Comparison of ENCODE assay signal across 13 cellular contexts in the genomic region with DNA sequence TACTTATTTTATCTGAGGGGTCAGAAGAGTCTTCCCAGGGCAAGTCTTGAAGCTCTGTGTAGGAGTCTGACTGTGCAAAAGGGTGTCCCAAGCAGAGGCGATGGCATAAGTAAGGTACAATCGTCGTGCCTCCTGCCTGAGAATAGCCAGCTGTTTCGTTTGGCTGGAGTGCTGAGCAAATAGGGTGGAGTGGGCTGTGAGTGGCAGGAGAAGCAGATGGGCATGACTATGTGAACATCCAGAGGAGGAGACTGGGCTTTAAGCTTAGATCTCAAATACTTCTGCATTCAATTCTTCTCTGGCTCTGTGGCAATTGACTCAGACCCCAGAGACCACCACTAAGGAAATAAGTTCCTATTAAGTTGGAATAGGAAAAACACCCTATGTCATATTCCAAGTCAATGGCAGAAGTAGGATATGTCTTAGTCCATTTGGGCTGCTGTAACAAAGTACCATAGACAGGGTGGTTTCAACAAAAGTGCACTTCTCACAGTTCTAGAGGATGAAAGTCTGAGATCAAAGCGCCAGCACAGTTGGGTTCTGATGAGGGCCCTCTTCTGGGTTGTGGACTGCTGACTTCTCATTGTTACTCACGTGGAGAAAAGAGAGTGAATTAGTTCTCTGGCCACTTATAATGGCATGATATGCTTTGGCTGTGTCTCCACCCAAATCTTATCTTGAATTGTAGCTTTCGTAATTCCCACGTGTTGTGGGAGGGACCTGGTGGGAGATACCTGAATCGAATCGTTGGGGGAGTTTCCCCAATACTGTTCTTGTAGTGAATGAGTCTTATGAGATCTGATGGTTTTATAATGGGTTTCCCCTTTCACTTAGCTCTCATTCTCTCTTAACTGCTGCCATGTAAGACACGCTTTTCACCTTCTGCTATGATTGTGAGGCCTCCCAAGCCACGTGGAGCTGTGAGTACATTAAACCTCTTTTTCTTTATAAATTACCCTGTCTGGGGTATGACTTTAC.
A peak's percentile ranks its signal among the peaks of the same experiment; 100 is the strongest.
DNase-seq lines count a peak whose midpoint lies in the region; ATAC-seq, FAIRE-seq and TF ChIP-seq lines count a peak whose summit lies in the region.
"Had no signal": no experiment of that assay in that cellular context is flagged by ENCODE, and none has a peak within 500 bp of the region (broad histone marks: within the 10 kb centered on the region; RNA-seq: fewer than 3 reads in every experiment).

No MANE protein-coding gene starts in this region.

- H3K27me3 Mint-ChIP-seq in IgD-negative memory B cell: peaks cover 2% of the 10 kb centered on the region

- H3K4me3 ChIP-seq in coronary artery (no peak overlapping the region), small intestine (ENCODE audit: low read depth in 1 of 2, low read length in 2 of 2) (no peak overlapping the region)
- H3K4me3 ChIP-seq: breast epithelium, smooth muscle cell had no signal

- peaks cover 0 to 3% of the 10 kb centered on the region in 2 donors for H3K27me3 ChIP-seq in small intestine (ENCODE audit: control insufficient read depth in 2 of 2, insufficient read depth in 2 of 2, low read length in 2 of 2)
- H3K27me3 ChIP-seq: breast epithelium had no signal

- H3K36me3 ChIP-seq in small intestine (ENCODE audit: control insufficient read depth in 2 of 2, insufficient read depth in 2 of 2, low read length in 2 of 2): no peaks in the 10 kb centered on the region
- H3K36me3 ChIP-seq: breast epithelium had no signal

- peak overlapping the region in 3 of 4 donors; percentile 1 to 42 (median 40) for H3K4me3 Mint-ChIP-seq in IgD-negative memory B cell
- H3K4me3 Mint-ChIP-seq: natural killer cell treated with Interleukin-12 subunit alpha and Interleukin-12 subunit beta and Interleukin-15 and Interleukin-18, amount 100 ng/mL, for 72 hours had no signal

- FAIRE-seq in GM12891 (lab: Jason Lieb, UNC) (peak; percentile 56), small intestine (lab: Jason Lieb, UNC) (no peak)

- no peak overlapping the region for H3K27ac ChIP-seq in coronary artery
- no peak overlapping the region for H3K27ac ChIP-seq in small intestine (ENCODE audit: low read depth in 1 of 2, low read length in 1 of 2)
- H3K27ac ChIP-seq: breast epithelium had no signal

- peak overlapping the region in 2 of 3 donors; percentile 25 to 65 for H3K27ac Mint-ChIP-seq in IgD-negative memory B cell
- H3K27ac Mint-ChIP-seq: natural killer cell treated with Interleukin-12 subunit alpha and Interleukin-12 subunit beta and Interleukin-15 and Interleukin-18, amount 100 ng/mL, for 72 hours had no signal

- peaks cover 45 to 51% (median 50%) of the 10 kb centered on the region in 3 donors for H3K4me1 Mint-ChIP-seq in IgD-negative memory B cell

- no peaks in the 10 kb centered on the region for H3K4me1 ChIP-seq in small intestine (ENCODE audit: control insufficient read depth in 2 of 2, insufficient read depth in 1 of 2, low read depth in 1 of 2, low read length in 1 of 2)
- H3K4me1 ChIP-seq: breast epithelium had no signal

- no peak for TF ChIP-seq CTCF in coronary artery (IDR thresholded peaks at IDR 0.05)

- peak; percentile 34 for ATAC-seq in GM19351 (IDR thresholded peaks at IDR 0.05; ENCODE audit: unreplicated experiment)
- ATAC-seq: esophagus mucosa; natural killer cell treated with Interleukin-12 subunit alpha and Interleukin-12 subunit beta and Interleukin-15 and Interleukin-18, amount 100 ng/mL, for 72 hours had no signal

- H3K9me3 ChIP-seq in small intestine (ENCODE audit: control insufficient read depth, low read depth): no peaks in the 10 kb centered on the region
- H3K9me3 ChIP-seq: breast epithelium had no signal

- H3K36me3 Mint-ChIP-seq in IgD-negative memory B cell: no peaks in the 10 kb centered on the region
- H3K36me3 Mint-ChIP-seq: natural killer cell treated with Interleukin-12 subunit alpha and Interleukin-12 subunit beta and Interleukin-15 and Interleukin-18, amount 100 ng/mL, for 72 hours had no signal

- no peak for TF ChIP-seq POLR2A in GM12891 (IDR thresholded peaks at IDR 0.05; ENCODE audit: low read depth, low read length)

- H3K9me3 Mint-ChIP-seq in IgD-negative memory B cell: no peaks in the 10 kb centered on the region
- H3K9me3 Mint-ChIP-seq: natural killer cell treated with Interleukin-12 subunit alpha and Interleukin-12 subunit beta and Interleukin-15 and Interleukin-18, amount 100 ng/mL, for 72 hours had no signal

- DNase-seq in GM12891 (ENCODE audit: insufficient read length, low spot score) (no peak), coronary artery (ENCODE audit: low spot score) (peak; percentile 12), small intestine (no peak), activated gamma-delta T cell treated with Interleukin-2 at 50 U/mL for 16 hours (no peak), midbrain (lab: John Stamatoyannopoulos, UW) (no peak)
- DNase-seq: IMR-90, NCI-H526 treated with DMSO at 0.1 percent for 48 hours had no signal

- 45 to 63% (median 50%) methylated on average over 12 of the region's 12 CpGs for WGBS in small intestine, 3 donors

TF ChIP-seq in GM12891, 5 proteins besides CTCF, POLR2A, EP300 and RAD21:
- TF ChIP-seq POU2F2 (IDR thresholded peaks at IDR 0.05; ENCODE audit: low read depth, low read length) (0 out of 2 replicates have a peak, but pooled peaks have one; percentile 37), POLR2AphosphoS5 (IDR thresholded peaks at IDR 0.05; ENCODE audit: low read depth, low read length) (no peak), TAF1 (IDR thresholded peaks at IDR 0.05; ENCODE audit: low read depth, low read length) (no peak)
